ENCODE assay signal across 1 cellular context in genomic region chr20:25238319-25239037, GRCh38.
A peak's percentile ranks its signal among the peaks of the same experiment; 100 is the strongest.
TF ChIP-seq lines count a peak whose summit lies in the region.

No MANE protein-coding gene starts in this region.

TF ChIP-seq in HepG2, 621 proteins besides CTCF, POLR2A, EP300 and RAD21:
- TF ChIP-seq ZNF878 (CRISPR knock-in tag; IDR thresholded peaks at IDR 0.05), result 0 out of 2 replicates have a peak, but pooled peaks have one; percentile 40
- TF ChIP-seq GPBP1L1 (CRISPR knock-in tag; IDR thresholded peaks at IDR 0.05), result no peak
- peak; percentile 37 for TF ChIP-seq ASH2L (IDR thresholded peaks at IDR 0.05; ENCODE audit: insufficient read length, low read depth, low read length)
TF ChIP-seq in HepG2: peak in this region for 2.
